ENCODE assay signal across 8 cellular contexts in genomic region chr12:31325524-31325875, GRCh38. TPM values are rescaled to one million over a fixed set of nuclear protein-coding genes. Genes with fewer than 3 reads are reported as not detected.
DNase-seq lines count a peak whose midpoint lies in the region; ATAC-seq and TF ChIP-seq lines count a peak whose summit lies in the region.

No MANE protein-coding gene starts in this region.

- H3K27me3 ChIP-seq in Panc1 (ENCODE audit: control insufficient read depth, insufficient read depth, low read length) (peaks cover 9% of the 10 kb centered on the region; the same call in 1 of the 2 replicates), mammary epithelial cell (ENCODE audit: insufficient read depth, low read length) (no peaks in the 10 kb centered on the region)

- H3K4me1 ChIP-seq in Panc1 (ENCODE audit: control insufficient read depth, insufficient read depth, low read length) (peaks cover 36% of the 10 kb centered on the region), mammary epithelial cell (ENCODE audit: insufficient read depth, low read length) (peaks cover 12% of the 10 kb centered on the region)

- H3K9me3 ChIP-seq in Panc1 (ENCODE audit: control insufficient read depth, insufficient read depth, low read depth, low read length) (no peaks in the 10 kb centered on the region), mammary epithelial cell (replicated peaks; ENCODE audit: insufficient read depth, low read length) (no peaks in the 10 kb centered on the region)

- intact Hi-C loops in Panc1 (cut with micrococcal nuclease; ENCODE audit: unreplicated experiment) = no loop called here
- intact Hi-C loops in mammary epithelial cell (cut with micrococcal nuclease) = loop anchor here (2.0 kb wide), 1 partner anchor 37 kb away; no protein-coding TSS in a partner anchor

- peak overlapping the region; percentile 75 for H2AFZ ChIP-seq in mammary epithelial cell (ENCODE audit: low read depth, low read length)

- dilution Hi-C loops in mammary epithelial cell (cut with HindIII; ENCODE audit: low sequenced_read_pairs) = no loop called here

- H3K79me2 ChIP-seq in mammary epithelial cell (ENCODE audit: insufficient read depth, low read length) = peaks cover 54% of the 10 kb centered on the region

- in situ Hi-C loops in Panc1 (cut with HindIII; ENCODE audit: low pct_unique_long_range_greater_than_20kb, low sequenced_read_pairs) = no loop called here
- in situ Hi-C loops in mammary epithelial cell (cut with MboI; ENCODE audit: low sequenced_read_pairs in 2 of 2) = no loop called here

- H4K20me1 ChIP-seq in mammary epithelial cell (ENCODE audit: insufficient read depth, low read length) = peaks cover 3% of the 10 kb centered on the region

- TF ChIP-seq CTCF in Panc1 (IDR thresholded peaks at IDR 0.05) = no peak
- no peak for TF ChIP-seq CTCF in mammary epithelial cell (conservative IDR thresholded peaks at IDR 0.05 in 1 of 2, IDR thresholded peaks at IDR 0.05 in 1 of 2; ENCODE audit: extremely low read depth in 1 of 2, insufficient read depth in 1 of 2, low read depth in 1 of 2, low read length in 2 of 2)

- POLR2A ChIA-PET in Panc1 (lab: Charles Lee) = interaction anchor here (0.6 kb wide), 3 partner anchors 19 to 334 kb away, joined by 3 to 12 read pairs (median 10); no protein-coding TSS in a partner anchor

- no peaks in the 10 kb centered on the region for H3K9me3 Mint-ChIP-seq in memory B cell
- no peaks in the 10 kb centered on the region for H3K9me3 Mint-ChIP-seq in stimulated activated naive B cell treated with anti-CD40 and anti-IgM and Interleukin-4, amounts not matched to agents 10 μg/mL and 1 μg/mL and 100 μg/mL, for 72 hours

- H3K4me1 Mint-ChIP-seq in memory B cell = peaks cover 11% of the 10 kb centered on the region
- peaks cover 16 to 38% of the 10 kb centered on the region in 2 donors for H3K4me1 Mint-ChIP-seq in stimulated activated naive B cell treated with anti-CD40 and anti-IgM and Interleukin-4, amounts not matched to agents 10 μg/mL and 1 μg/mL and 100 μg/mL, for 72 hours

- H3K27me3 Mint-ChIP-seq in memory B cell = no peaks in the 10 kb centered on the region
- no peaks in the 10 kb centered on the region for H3K27me3 Mint-ChIP-seq in stimulated activated naive B cell treated with anti-CD40 and anti-IgM and Interleukin-4, amounts not matched to agents 10 μg/mL and 1 μg/mL and 100 μg/mL, for 72 hours

- no peaks in the 10 kb centered on the region for H3K36me3 Mint-ChIP-seq in memory B cell
- peaks cover 13 to 22% of the 10 kb centered on the region in 2 donors for H3K36me3 Mint-ChIP-seq in stimulated activated naive B cell treated with anti-CD40 and anti-IgM and Interleukin-4, amounts not matched to agents 10 μg/mL and 1 μg/mL and 100 μg/mL, for 72 hours

- H3K27ac Mint-ChIP-seq in memory B cell = peak overlapping the region; percentile 86
- peak overlapping the region; percentile 97 for H3K27ac Mint-ChIP-seq in stimulated activated naive B cell treated with anti-CD40 and anti-IgM and Interleukin-4, amounts not matched to agents 10 μg/mL and 1 μg/mL and 100 μg/mL, for 72 hours

- peak overlapping the region; percentile 96 for H3K9ac ChIP-seq in mammary epithelial cell (ENCODE audit: insufficient read depth, low read length)

- CTCF ChIA-PET in Panc1 (lab: Charles Lee) = interaction anchor here (0.6 to 1.1 kb wide), 3 partner anchors 33 to 633 kb away, joined by 4 to 11 read pairs (median 6); no protein-coding TSS in a partner anchor
- CTCF ChIA-PET in mammary epithelial cell (lab: Charles Lee; ENCODE audit: low non-redundant PET) = no interaction called here

- DNase-seq in Panc1 (ENCODE audit: low read depth, low spot score) (no peak), mammary epithelial cell (no peak), memory B cell (ENCODE audit: low spot score in 2 of 2) (no peak)
- DNase-seq in stimulated activated naive B cell treated with anti-CD40 and anti-IgM and Interleukin-4, amounts not matched to agents 10 μg/mL and 1 μg/mL and 100 μg/mL, for 72 hours = no peak
- no peak for DNase-seq in effector CD8-positive, alpha-beta T cell (lab: John Stamatoyannopoulos, UW)

- H3K4me3 ChIP-seq in Panc1 (ENCODE audit: low read depth in 2 of 2, low read length in 2 of 2) (peak overlapping the region; percentile 87 to 93), mammary epithelial cell (replicated peaks in 1 of 3; ENCODE audit: insufficient read depth in 1 of 3, low read depth in 2 of 3, low read length in 3 of 3) (peak overlapping the region; percentile 87)

- no peaks in the 10 kb centered on the region; the same call in 1 of the 2 replicates for H3K36me3 ChIP-seq in Panc1 (ENCODE audit: control insufficient read depth, insufficient read depth, low read length)
- H3K36me3 ChIP-seq in mammary epithelial cell (ENCODE audit: insufficient read depth, low read length) = no peaks in the 10 kb centered on the region

- peak overlapping the region; percentile 86 for H3K4me2 ChIP-seq in mammary epithelial cell (ENCODE audit: insufficient read depth, low read depth, low read length)

- 5% methylated on average over 31 of the region's 36 CpGs for WGBS in mammary epithelial cell (ENCODE audit: low coverage, missing lambda C conversion rate)

- BruUV-seq in Panc1 (replicated peaks; lab: Mats Ljungman, UMichigan) = TSS peak; percentile 81
- TSS peak; percentile 57 for BruUV-seq in mammary epithelial cell (replicated peaks; lab: Mats Ljungman, UMichigan)

- H3K27ac ChIP-seq in Panc1 (ENCODE audit: low read length) = peak overlapping the region; percentile 98
- H3K27ac ChIP-seq in mammary epithelial cell (ENCODE audit: insufficient read depth, low read depth, low read length) = peak overlapping the region; percentile 88

- ATAC-seq in GM19395 (IDR thresholded peaks at IDR 0.05; ENCODE audit: unreplicated experiment) (peak; percentile 2), Panc1 (no peak), memory B cell (ENCODE audit: low read depth) (no peak), HG03196 (IDR thresholded peaks at IDR 0.05; ENCODE audit: unreplicated experiment) (no peak), HG03039 (IDR thresholded peaks at IDR 0.05; ENCODE audit: unreplicated experiment) (no peak)
- peak; percentile 1 to 3 for ATAC-seq in stimulated activated naive B cell treated with anti-CD40 and anti-IgM and Interleukin-4, amounts not matched to agents 10 μg/mL and 1 μg/mL and 100 μg/mL, for 72 hours (replicated peaks)

- peak overlapping the region; percentile 86 for H3K4me3 Mint-ChIP-seq in memory B cell
- peak overlapping the region; percentile 86 to 99 for H3K4me3 Mint-ChIP-seq in stimulated activated naive B cell treated with anti-CD40 and anti-IgM and Interleukin-4, amounts not matched to agents 10 μg/mL and 1 μg/mL and 100 μg/mL, for 72 hours

RNA-seq across cellular contexts. Expression of gene SINHCAF, which starts 0.5 kb away (rescaled TPM):
- total RNA-seq in Panc1 (2021; ENCODE audit: unreplicated experiment) = 68.8 TPM
- 40.7 TPM for polyA plus RNA-seq in Panc1 (2012; ENCODE audit: insufficient read length)
- 10 to 100 TPM; 63.5 to 78.2 TPM for total RNA-seq in mammary epithelial cell
- 29.7 TPM for polyA plus RNA-seq in mammary epithelial cell
- polyA minus RNA-seq in mammary epithelial cell = 40.3 TPM

Comparison
In these comparisons a context has a peak if more than half of its experiments do, and no peak if none do; other contexts are left out.
1. ATAC-seq: peak in GM19395 (single experiment) and stimulated activated naive B cell treated with anti-CD40 and anti-IgM and Interleukin-4, amounts not matched to agents 10 μg/mL and 1 μg/mL and 100 μg/mL, for 72 hours (2 of 2); none in Panc1 (single experiment), memory B cell (single experiment), HG03196 (single experiment) and HG03039 (single experiment).